1 cellular context compared by ENCODE assay signal in the genomic region with DNA sequence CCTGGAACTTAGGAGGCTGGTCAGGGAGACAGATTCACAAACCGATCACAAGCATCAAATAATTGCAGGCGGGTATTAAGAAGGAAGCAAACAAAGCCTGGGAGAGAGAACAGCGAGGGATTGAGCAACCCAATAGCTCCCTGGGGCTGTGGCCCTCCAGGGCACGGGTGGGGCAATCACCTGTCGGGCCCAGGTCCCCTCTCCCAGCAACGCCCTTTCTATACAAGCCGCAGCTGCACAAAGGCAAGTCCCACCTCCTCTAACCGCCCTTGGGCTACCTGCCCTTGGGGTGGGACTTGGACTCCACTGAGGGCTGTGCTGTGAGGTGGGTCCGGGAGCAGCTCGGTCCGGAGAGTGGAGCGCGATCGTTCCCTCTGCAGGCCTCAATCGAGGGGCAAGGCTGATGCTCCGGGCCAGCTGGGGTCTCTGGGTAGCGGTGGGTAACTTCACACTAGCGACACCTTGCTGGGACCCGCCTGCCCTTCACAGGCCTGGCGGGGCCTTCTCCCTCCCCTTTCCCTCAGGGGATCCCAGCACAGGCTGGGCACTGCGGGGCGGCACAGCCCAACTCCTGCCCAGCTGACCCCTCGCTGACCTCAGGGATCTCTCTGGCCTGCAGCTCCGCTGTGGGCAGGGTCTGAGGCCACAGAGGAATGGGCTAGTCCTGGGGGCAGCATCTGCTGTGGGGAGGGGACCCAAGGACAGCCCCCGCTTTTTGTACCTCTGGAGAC.
TF ChIP-seq lines count a peak whose summit lies in the region.

No MANE protein-coding gene starts in this region.

TF ChIP-seq in liver, 16 proteins besides CTCF, POLR2A, EP300 and RAD21 (continued from another document):
- TF ChIP-seq, protein P1, sequence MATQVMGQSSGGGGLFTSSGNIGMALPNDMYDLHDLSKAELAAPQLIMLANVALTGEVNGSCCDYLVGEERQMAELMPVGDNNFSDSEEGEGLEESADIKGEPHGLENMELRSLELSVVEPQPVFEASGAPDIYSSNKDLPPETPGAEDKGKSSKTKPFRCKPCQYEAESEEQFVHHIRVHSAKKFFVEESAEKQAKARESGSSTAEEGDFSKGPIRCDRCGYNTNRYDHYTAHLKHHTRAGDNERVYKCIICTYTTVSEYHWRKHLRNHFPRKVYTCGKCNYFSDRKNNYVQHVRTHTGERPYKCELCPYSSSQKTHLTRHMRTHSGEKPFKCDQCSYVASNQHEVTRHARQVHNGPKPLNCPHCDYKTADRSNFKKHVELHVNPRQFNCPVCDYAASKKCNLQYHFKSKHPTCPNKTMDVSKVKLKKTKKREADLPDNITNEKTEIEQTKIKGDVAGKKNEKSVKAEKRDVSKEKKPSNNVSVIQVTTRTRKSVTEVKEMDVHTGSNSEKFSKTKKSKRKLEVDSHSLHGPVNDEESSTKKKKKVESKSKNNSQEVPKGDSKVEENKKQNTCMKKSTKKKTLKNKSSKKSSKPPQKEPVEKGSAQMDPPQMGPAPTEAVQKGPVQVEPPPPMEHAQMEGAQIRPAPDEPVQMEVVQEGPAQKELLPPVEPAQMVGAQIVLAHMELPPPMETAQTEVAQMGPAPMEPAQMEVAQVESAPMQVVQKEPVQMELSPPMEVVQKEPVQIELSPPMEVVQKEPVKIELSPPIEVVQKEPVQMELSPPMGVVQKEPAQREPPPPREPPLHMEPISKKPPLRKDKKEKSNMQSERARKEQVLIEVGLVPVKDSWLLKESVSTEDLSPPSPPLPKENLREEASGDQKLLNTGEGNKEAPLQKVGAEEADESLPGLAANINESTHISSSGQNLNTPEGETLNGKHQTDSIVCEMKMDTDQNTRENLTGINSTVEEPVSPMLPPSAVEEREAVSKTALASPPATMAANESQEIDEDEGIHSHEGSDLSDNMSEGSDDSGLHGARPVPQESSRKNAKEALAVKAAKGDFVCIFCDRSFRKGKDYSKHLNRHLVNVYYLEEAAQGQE (IDR thresholded peaks at IDR 0.05): no peak
- TF ChIP-seq HNF4G (IDR thresholded peaks at IDR 0.05) (no peak), GABPA (IDR thresholded peaks at IDR 0.05 in 1 of 2, conservative IDR thresholded peaks at IDR 0.05 in 1 of 2) (no peak), JUND (IDR thresholded peaks at IDR 0.05) (no peak), FOXA2 (IDR thresholded peaks at IDR 0.05) (no peak), TAF1 (conservative IDR thresholded peaks at IDR 0.05) (no peak), RXRA (IDR thresholded peaks at IDR 0.05) (no peak)
- TF ChIP-seq, protein P2, sequence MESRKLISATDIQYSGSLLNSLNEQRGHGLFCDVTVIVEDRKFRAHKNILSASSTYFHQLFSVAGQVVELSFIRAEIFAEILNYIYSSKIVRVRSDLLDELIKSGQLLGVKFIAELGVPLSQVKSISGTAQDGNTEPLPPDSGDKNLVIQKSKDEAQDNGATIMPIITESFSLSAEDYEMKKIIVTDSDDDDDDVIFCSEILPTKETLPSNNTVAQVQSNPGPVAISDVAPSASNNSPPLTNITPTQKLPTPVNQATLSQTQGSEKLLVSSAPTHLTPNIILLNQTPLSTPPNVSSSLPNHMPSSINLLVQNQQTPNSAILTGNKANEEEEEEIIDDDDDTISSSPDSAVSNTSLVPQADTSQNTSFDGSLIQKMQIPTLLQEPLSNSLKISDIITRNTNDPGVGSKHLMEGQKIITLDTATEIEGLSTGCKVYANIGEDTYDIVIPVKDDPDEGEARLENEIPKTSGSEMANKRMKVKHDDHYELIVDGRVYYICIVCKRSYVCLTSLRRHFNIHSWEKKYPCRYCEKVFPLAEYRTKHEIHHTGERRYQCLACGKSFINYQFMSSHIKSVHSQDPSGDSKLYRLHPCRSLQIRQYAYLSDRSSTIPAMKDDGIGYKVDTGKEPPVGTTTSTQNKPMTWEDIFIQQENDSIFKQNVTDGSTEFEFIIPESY (IDR thresholded peaks at IDR 0.05): no peak
